ENCODE assay signal across 10 cellular contexts in the genomic region with DNA sequence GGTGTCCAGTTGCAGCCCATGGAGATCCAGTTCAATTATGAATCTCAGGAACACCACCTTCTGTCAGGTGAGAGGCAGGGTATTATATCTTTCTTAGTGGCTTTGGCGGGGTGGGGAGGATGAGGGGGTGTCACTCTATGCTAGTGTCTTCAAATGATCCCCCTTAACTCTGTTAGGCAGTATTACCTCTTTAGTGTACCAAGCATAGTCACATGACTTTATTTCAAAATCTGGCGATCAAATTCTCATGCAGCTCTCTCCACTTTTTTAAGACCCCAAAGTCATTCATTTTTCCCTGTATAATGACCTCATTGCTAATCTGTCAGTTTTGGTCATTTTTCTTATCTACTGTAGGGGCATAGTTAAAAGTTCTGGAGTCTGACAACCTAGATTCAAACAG. TPM values are rescaled to one million over a fixed set of nuclear protein-coding genes. Genes with fewer than 3 reads are reported as not detected.
A peak's percentile ranks its signal among the peaks of the same experiment; 100 is the strongest.
DNase-seq lines count a peak whose midpoint lies in the region; ATAC-seq, FAIRE-seq and TF ChIP-seq lines count a peak whose summit lies in the region.
"Had no signal": no experiment of that assay in that cellular context is flagged by ENCODE, and none has a peak within 500 bp of the region (broad histone marks: within the 10 kb centered on the region; RNA-seq: fewer than 3 reads in every experiment).

No MANE protein-coding gene starts in this region.

- peak overlapping the region; percentile 96 for H3K9ac ChIP-seq in HepG2 (ENCODE audit: insufficient read depth, low read depth, low read length)

- H3K79me2 ChIP-seq in HepG2 (ENCODE audit: insufficient read depth, low read length) = peaks cover 50% of the 10 kb centered on the region

- CTCF ChIA-PET in activated naive CD4-positive, alpha-beta T cell treated with anti-CD3 and anti-CD28 coated beads, Interleukin-2, amount 10 ng/mL, durations not matched to agents 7 days and 5 days (lab: Charles Lee) = no interaction called here
- CTCF ChIA-PET in HepG2 (lab: Yijun Ruan, JAX; ENCODE audit: low intra/inter-chr PET ratio, low total read pairs) = no interaction called here

- WGBS in HepG2 (ENCODE audit: low lambda C conversion rate) = 71% methylated on average over 2 of the region's 2 CpGs

- no peaks in the 10 kb centered on the region; a peak in 1 of 5 replicates for H3K27me3 ChIP-seq in HepG2 (ENCODE audit: control insufficient read depth in 1 of 2, insufficient read depth in 2 of 2, low read length in 2 of 2)
- H3K27me3 ChIP-seq: thyroid gland had no signal

- no peak for ATAC-seq in activated naive CD8-positive, alpha-beta T cell treated with anti-CD3 and anti-CD28 coated beads, Interleukin-2, amount 50 U/mL, for 24 hours
- no peak for ATAC-seq in HepG2
- no peak for ATAC-seq in HG03571 (IDR thresholded peaks at IDR 0.05; ENCODE audit: unreplicated experiment)

- peak overlapping the region; percentile 85 to 97 (median 93) for H3K4me3 ChIP-seq in HepG2 (replicated peaks in 1 of 3; ENCODE audit: insufficient read depth in 1 of 3, low read depth in 2 of 3, low read length in 3 of 3)

- H3K4me3 Mint-ChIP-seq in activated naive CD4-positive, alpha-beta T cell treated with anti-CD3 and anti-CD28 coated beads, Interleukin-2, amount 10 ng/mL, durations not matched to agents 7 days and 5 days = peak overlapping the region; percentile 100
- H3K4me3 Mint-ChIP-seq in activated naive CD8-positive, alpha-beta T cell treated with anti-CD3 and anti-CD28 coated beads, Interleukin-2, amount 50 U/mL, for 24 hours = peak overlapping the region; percentile 99
- H3K4me3 Mint-ChIP-seq in type B pancreatic cell = peak overlapping the region; percentile 97

- POLR2A ChIA-PET in HepG2 (lab: Yijun Ruan, JAX) = interaction anchor here (1.3 to 1.5 kb wide), 2 partner anchors 8 to 51 kb away, joined by 3 to 5 read pairs; partner anchors contain the start of gene ZNF397

- peaks cover 63% of the 10 kb centered on the region for H3K36me3 Mint-ChIP-seq in activated naive CD4-positive, alpha-beta T cell treated with anti-CD3 and anti-CD28 coated beads, Interleukin-2, amount 10 ng/mL, durations not matched to agents 7 days and 5 days
- peaks cover 43% of the 10 kb centered on the region for H3K36me3 Mint-ChIP-seq in activated naive CD8-positive, alpha-beta T cell treated with anti-CD3 and anti-CD28 coated beads, Interleukin-2, amount 50 U/mL, for 24 hours (ENCODE audit: low read depth)
- peaks cover 33% of the 10 kb centered on the region for H3K36me3 Mint-ChIP-seq in type B pancreatic cell

- H3K9me3 Mint-ChIP-seq in activated naive CD4-positive, alpha-beta T cell treated with anti-CD3 and anti-CD28 coated beads, Interleukin-2, amount 10 ng/mL, durations not matched to agents 7 days and 5 days = peaks cover 19% of the 10 kb centered on the region
- H3K9me3 Mint-ChIP-seq in activated naive CD8-positive, alpha-beta T cell treated with anti-CD3 and anti-CD28 coated beads, Interleukin-2, amount 50 U/mL, for 24 hours = peaks cover 3% of the 10 kb centered on the region
- no peaks in the 10 kb centered on the region for H3K9me3 Mint-ChIP-seq in type B pancreatic cell

- H3K4me1 Mint-ChIP-seq in activated naive CD4-positive, alpha-beta T cell treated with anti-CD3 and anti-CD28 coated beads, Interleukin-2, amount 10 ng/mL, durations not matched to agents 7 days and 5 days = peaks cover 51% of the 10 kb centered on the region
- H3K4me1 Mint-ChIP-seq in activated naive CD8-positive, alpha-beta T cell treated with anti-CD3 and anti-CD28 coated beads, Interleukin-2, amount 50 U/mL, for 24 hours = peaks cover 49% of the 10 kb centered on the region
- peaks cover 21% of the 10 kb centered on the region for H3K4me1 Mint-ChIP-seq in type B pancreatic cell (ENCODE audit: unreplicated experiment)

- intact Hi-C loops in HepG2 (cut with micrococcal nuclease; ENCODE audit: unreplicated experiment) = loop anchor here (2.0 kb wide), 2 partner anchors 50 to 54 kb away; partner anchors contain the start of genes ZNF24 and ZNF397

- no peak for TF ChIP-seq RAD21 in HepG2 (CRISPR knock-in tag; IDR thresholded peaks at IDR 0.05)

- H3K27ac ChIP-seq in HepG2 (ENCODE audit: extremely low read length, insufficient read depth, low read length) = peak overlapping the region; percentile 81

- in situ Hi-C loops in HepG2 (cut with HindIII; ENCODE audit: extremely low pct_ligation_motif_present, low pct_unique_long_range_greater_than_20kb) = no loop called here

- no peak for DNase-seq in activated naive CD4-positive, alpha-beta T cell treated with anti-CD3 and anti-CD28 coated beads, Interleukin-2, amount 10 ng/mL, durations not matched to agents 7 days and 5 days
- DNase-seq in activated naive CD4-positive, alpha-beta T cell treated with Interleukin-2 at 50 U/mL for 16 hours = no peak
- DNase-seq in activated naive CD8-positive, alpha-beta T cell treated with anti-CD3 and anti-CD28 coated beads, Interleukin-2, amount 50 U/mL, for 24 hours = no peak
- DNase-seq in HepG2 (ENCODE audit: low spot score) = no peak
- no peak for DNase-seq in type B pancreatic cell (ENCODE audit: extremely low spot score, unreplicated experiment)
- no peak for DNase-seq in SW 1271 (lab: John Stamatoyannopoulos, UW)
- DNase-seq in NCI-H187 (lab: John Stamatoyannopoulos, UW) = no peak
- DNase-seq: DMS79, thyroid gland had no signal

- TF ChIP-seq CTCF in HepG2 (CRISPR knock-in tag; IDR thresholded peaks at IDR 0.05) = no peak
- no peak for TF ChIP-seq CTCF in type B pancreatic cell (conservative IDR thresholded peaks at IDR 0.05)

- no peaks in the 10 kb centered on the region for H3K9me3 ChIP-seq in HepG2 (ENCODE audit: low read length)
- H3K9me3 ChIP-seq: thyroid gland had no signal

- peak overlapping the region; percentile 71 for H3K4me2 ChIP-seq in HepG2 (ENCODE audit: low read depth, low read length)

- no TSS peak for BruUV-seq in HepG2 (replicated peaks; lab: Mats Ljungman, UMichigan)

- no peak overlapping the region for H2AFZ ChIP-seq in HepG2 (ENCODE audit: low read length)

- H3K27me3 Mint-ChIP-seq in activated naive CD4-positive, alpha-beta T cell treated with anti-CD3 and anti-CD28 coated beads, Interleukin-2, amount 10 ng/mL, durations not matched to agents 7 days and 5 days = peaks cover 5% of the 10 kb centered on the region
- H3K27me3 Mint-ChIP-seq in activated naive CD8-positive, alpha-beta T cell treated with anti-CD3 and anti-CD28 coated beads, Interleukin-2, amount 50 U/mL, for 24 hours = no peaks in the 10 kb centered on the region
- peaks cover 3% of the 10 kb centered on the region for H3K27me3 Mint-ChIP-seq in type B pancreatic cell

- TF ChIP-seq EP300 in HepG2 (IDR thresholded peaks at IDR 0.05; ENCODE audit: low read depth in 2 of 2, low read length in 2 of 2) (no peak), HepG2 (CRISPR knock-in tag; IDR thresholded peaks at IDR 0.05; ENCODE audit: borderline replicate concordance) (no peak)

- no peak for FAIRE-seq in HepG2 (lab: Jason Lieb, UNC)

- no peaks in the 10 kb centered on the region for H4K20me1 ChIP-seq in HepG2 (ENCODE audit: insufficient read depth, low read length)

- no peak for TF ChIP-seq POLR2A in HepG2 (IDR thresholded peaks at IDR 0.05; ENCODE audit: insufficient read depth in 1 of 2, low read depth in 2 of 2, low read length in 2 of 2)

- peak overlapping the region; percentile 96 for H3K27ac Mint-ChIP-seq in activated naive CD4-positive, alpha-beta T cell treated with anti-CD3 and anti-CD28 coated beads, Interleukin-2, amount 10 ng/mL, durations not matched to agents 7 days and 5 days
- peak overlapping the region; percentile 92 for H3K27ac Mint-ChIP-seq in activated naive CD8-positive, alpha-beta T cell treated with anti-CD3 and anti-CD28 coated beads, Interleukin-2, amount 50 U/mL, for 24 hours
- peak overlapping the region; percentile 98 for H3K27ac Mint-ChIP-seq in type B pancreatic cell

- H3K36me3 ChIP-seq in HepG2 (replicated peaks in 1 of 2; ENCODE audit: control insufficient read depth in 1 of 2, insufficient read depth in 2 of 2, low read length in 2 of 2) = peaks cover 5 to 19% of the 10 kb centered on the region in 2 experiments; a peak in 3 of 5 replicates
- H3K36me3 ChIP-seq: thyroid gland had no signal

- H3K4me1 ChIP-seq in HepG2 (ENCODE audit: insufficient read depth, low read length) = peaks cover 34% of the 10 kb centered on the region

RNA-seq across cellular contexts. Expression of gene ZSCAN30, which starts 1.1 kb away (rescaled TPM):
- total RNA-seq in HepG2 (2016; rRNA removed; fragmentation: Illumina TruSeq; extraction: Trizol) = 6.8 and 7.7 TPM in 2 replicates
- 1.2 and 1.4 TPM in 2 replicates for total RNA-seq in HepG2 (2016; cell fraction: cytosol; rRNA removed; fragmentation: Illumina TruSeq; extraction: Trizol; ENCODE audit: low read depth)
- 6.5 and 8.1 TPM in 2 replicates for total RNA-seq in HepG2 (2016; cell fraction: insoluble cytoplasmic fraction; rRNA removed; fragmentation: Illumina TruSeq; extraction: Trizol)
- 2.0 and 4.0 TPM in 2 replicates for total RNA-seq in HepG2 (2016; cell fraction: membrane; rRNA removed; fragmentation: Illumina TruSeq; extraction: Trizol)
- 14.6 and 16.7 TPM in 2 replicates for total RNA-seq in HepG2 (2016; cell fraction: nucleus; rRNA removed; fragmentation: Illumina TruSeq; extraction: Trizol)
- 7.4 and 8.2 TPM in 2 replicates for polyA plus RNA-seq in HepG2 (2011; rRNA removed)
- polyA plus RNA-seq in HepG2 (2011; cell fraction: cytosol; rRNA removed) = 2.5 and 3.3 TPM in 2 replicates
- polyA plus RNA-seq in HepG2 (2011; cell fraction: nucleus; rRNA removed) = 17.7 and 22.3 TPM in 2 replicates
- polyA plus RNA-seq in HepG2 (2012) = 6.7 and 8.0 TPM in 2 replicates
- 0.31 and 0.35 TPM in 2 replicates for polyA plus RNA-seq in HepG2 (2016; cell fraction: cytosol; fragmentation: Illumina TruSeq; extraction: Trizol; ENCODE audit: low read depth)
- polyA plus RNA-seq in HepG2 (2016; cell fraction: insoluble cytoplasmic fraction; fragmentation: Illumina TruSeq; extraction: Trizol; ENCODE audit: low read depth) = 5.8 and 6.2 TPM in 2 replicates
- polyA plus RNA-seq in HepG2 (2016; cell fraction: membrane; fragmentation: Illumina TruSeq; extraction: Trizol; ENCODE audit: low read depth) = 0.92 and 1.2 TPM in 2 replicates
- 17.5 and 23.0 TPM in 2 replicates for polyA plus RNA-seq in HepG2 (2016; cell fraction: nucleus; fragmentation: Illumina TruSeq; extraction: Trizol; ENCODE audit: insufficient read depth, low read depth)
- 4.0 and 5.4 TPM in 2 replicates for polyA minus RNA-seq in HepG2 (2011; rRNA and poly(A)+ RNA removed; ENCODE audit: low replicate concordance)
- 4.9 and 5.1 TPM in 2 replicates for polyA minus RNA-seq in HepG2 (2011; cell fraction: cytosol; rRNA and poly(A)+ RNA removed)
- polyA minus RNA-seq in HepG2 (2011; cell fraction: nucleus; rRNA and poly(A)+ RNA removed) = 29.6 and 37.4 TPM in 2 replicates
- 12.5 and 17.3 TPM in 2 replicates for total RNA-seq in type B pancreatic cell (ENCODE audit: low replicate concordance)

RNA-seq across cellular contexts. Expression of gene ZNF397, which starts 50.3 kb away (rescaled TPM):
- total RNA-seq in HepG2 (2016; rRNA removed; fragmentation: Illumina TruSeq; extraction: Trizol) (9.4 and 10.0 TPM in 2 replicates), type B pancreatic cell (ENCODE audit: low replicate concordance) (25.7 and 39.1 TPM in 2 replicates)
- total RNA-seq in HepG2 (2016; cell fraction: cytosol; rRNA removed; fragmentation: Illumina TruSeq; extraction: Trizol; ENCODE audit: low read depth) = 1.5 and 1.8 TPM in 2 replicates
- 9.6 and 12.0 TPM in 2 replicates for total RNA-seq in HepG2 (2016; cell fraction: insoluble cytoplasmic fraction; rRNA removed; fragmentation: Illumina TruSeq; extraction: Trizol)
- total RNA-seq in HepG2 (2016; cell fraction: membrane; rRNA removed; fragmentation: Illumina TruSeq; extraction: Trizol) = 4.3 and 4.7 TPM in 2 replicates
- 13.4 and 13.7 TPM in 2 replicates for total RNA-seq in HepG2 (2016; cell fraction: nucleus; rRNA removed; fragmentation: Illumina TruSeq; extraction: Trizol)
- polyA plus RNA-seq in HepG2 (2011; rRNA removed) = 4.7 and 4.9 TPM in 2 replicates
- 2.0 and 2.9 TPM in 2 replicates for polyA plus RNA-seq in HepG2 (2011; cell fraction: cytosol; rRNA removed)
- 6.3 and 10.7 TPM in 2 replicates for polyA plus RNA-seq in HepG2 (2011; cell fraction: nucleus; rRNA removed)
- polyA plus RNA-seq in HepG2 (2012) = 6.4 and 8.3 TPM in 2 replicates
- 0.34 and 0.95 TPM in 2 replicates for polyA plus RNA-seq in HepG2 (2016; cell fraction: cytosol; fragmentation: Illumina TruSeq; extraction: Trizol; ENCODE audit: low read depth)
- polyA plus RNA-seq in HepG2 (2016; cell fraction: insoluble cytoplasmic fraction; fragmentation: Illumina TruSeq; extraction: Trizol; ENCODE audit: low read depth) = 7.1 and 7.7 TPM in 2 replicates
- 1.7 TPM in 2 replicates for polyA plus RNA-seq in HepG2 (2016; cell fraction: membrane; fragmentation: Illumina TruSeq; extraction: Trizol; ENCODE audit: low read depth)
- polyA plus RNA-seq in HepG2 (2016; cell fraction: nucleus; fragmentation: Illumina TruSeq; extraction: Trizol; ENCODE audit: insufficient read depth, low read depth) = 20.5 and 24.4 TPM in 2 replicates
- 1.3 and 1.8 TPM in 2 replicates for polyA minus RNA-seq in HepG2 (2011; rRNA and poly(A)+ RNA removed; ENCODE audit: low replicate concordance)
- polyA minus RNA-seq in HepG2 (2011; cell fraction: cytosol; rRNA and poly(A)+ RNA removed) = 4.0 and 4.6 TPM in 2 replicates
- polyA minus RNA-seq in HepG2 (2011; cell fraction: nucleus; rRNA and poly(A)+ RNA removed) = 14.4 and 20.8 TPM in 2 replicates

RNA-seq across cellular contexts. Expression of gene ZNF24, which starts 53.1 kb away (rescaled TPM):
- total RNA-seq in HepG2 (2016; rRNA removed; fragmentation: Illumina TruSeq; extraction: Trizol) (41.1 and 79.4 TPM in 2 replicates), type B pancreatic cell (ENCODE audit: low replicate concordance) (52.6 and 64.1 TPM in 2 replicates)
- 3.0 and 3.5 TPM in 2 replicates for total RNA-seq in HepG2 (2016; cell fraction: cytosol; rRNA removed; fragmentation: Illumina TruSeq; extraction: Trizol; ENCODE audit: low read depth)
- 42.2 and 74.3 TPM in 2 replicates for total RNA-seq in HepG2 (2016; cell fraction: insoluble cytoplasmic fraction; rRNA removed; fragmentation: Illumina TruSeq; extraction: Trizol)
- total RNA-seq in HepG2 (2016; cell fraction: membrane; rRNA removed; fragmentation: Illumina TruSeq; extraction: Trizol) = 14.5 and 17.5 TPM in 2 replicates
- 38.9 and 40.1 TPM in 2 replicates for total RNA-seq in HepG2 (2016; cell fraction: nucleus; rRNA removed; fragmentation: Illumina TruSeq; extraction: Trizol)
- polyA plus RNA-seq in HepG2 (2011; rRNA removed) = 15.3 and 19.5 TPM in 2 replicates
- polyA plus RNA-seq in HepG2 (2011; cell fraction: cytosol; rRNA removed) = 6.8 and 11.2 TPM in 2 replicates
- 16.1 and 19.5 TPM in 2 replicates for polyA plus RNA-seq in HepG2 (2011; cell fraction: nucleus; rRNA removed)
- 20.6 and 22.9 TPM in 2 replicates for polyA plus RNA-seq in HepG2 (2012)
- polyA plus RNA-seq in HepG2 (2016; cell fraction: cytosol; fragmentation: Illumina TruSeq; extraction: Trizol; ENCODE audit: low read depth) = 1.2 and 1.3 TPM in 2 replicates
- 47.3 and 52.5 TPM in 2 replicates for polyA plus RNA-seq in HepG2 (2016; cell fraction: insoluble cytoplasmic fraction; fragmentation: Illumina TruSeq; extraction: Trizol; ENCODE audit: low read depth)
- polyA plus RNA-seq in HepG2 (2016; cell fraction: membrane; fragmentation: Illumina TruSeq; extraction: Trizol; ENCODE audit: low read depth) = 4.5 and 5.5 TPM in 2 replicates
- 35.4 and 37.7 TPM in 2 replicates for polyA plus RNA-seq in HepG2 (2016; cell fraction: nucleus; fragmentation: Illumina TruSeq; extraction: Trizol; ENCODE audit: insufficient read depth, low read depth)
- 21.1 and 37.0 TPM in 2 replicates for polyA minus RNA-seq in HepG2 (2011; rRNA and poly(A)+ RNA removed; ENCODE audit: low replicate concordance)
- polyA minus RNA-seq in HepG2 (2011; cell fraction: cytosol; rRNA and poly(A)+ RNA removed) = 18.9 and 21.4 TPM in 2 replicates
- polyA minus RNA-seq in HepG2 (2011; cell fraction: nucleus; rRNA and poly(A)+ RNA removed) = 58.4 and 65.5 TPM in 2 replicates
